In genomic region chr16:28821874-28822519, GRCh38 we compare ENCODE assay signal across 8 cellular contexts. TPM values are rescaled to one million over a fixed set of nuclear protein-coding genes. Genes with fewer than 3 reads are reported as not detected.
DNase-seq lines count a peak whose midpoint lies in the region; ATAC-seq and TF ChIP-seq lines count a peak whose summit lies in the region.

No MANE protein-coding gene starts in this region.

- peaks cover 71% of the 10 kb centered on the region for H3K79me2 ChIP-seq in GM23248 (ENCODE audit: insufficient read depth)

- TF ChIP-seq POLR2A in esophagus squamous epithelium (IDR thresholded peaks at IDR 0.05) = no peak

- peak overlapping the region; percentile 92 for H2AFZ ChIP-seq in GM23248

- H3K27me3 ChIP-seq in GM23248 (replicated peaks; ENCODE audit: insufficient read depth) (no peaks in the 10 kb centered on the region), esophagus squamous epithelium (no peaks in the 10 kb centered on the region), rectal smooth muscle tissue (ENCODE audit: control insufficient read depth, insufficient read depth, low read length) (no peaks in the 10 kb centered on the region)

- H3K27ac ChIP-seq in GM23248 (peak overlapping the region; percentile 89), esophagus squamous epithelium (peak overlapping the region; percentile 99 to 100 (median 100)), rectal smooth muscle tissue (ENCODE audit: low read depth, low read length) (peak overlapping the region; percentile 94)

- DNase-seq in GM23248 (peak; percentile 31), RPMI8226 (peak; percentile 20), esophagus squamous epithelium (lab: John Stamatoyannopoulos, UW) (no peak), cortex of kidney (lab: John Stamatoyannopoulos, UW) (no peak), GM13977 (ENCODE audit: low spot score) (no peak)

- TF ChIP-seq CTCF in esophagus squamous epithelium (IDR thresholded peaks at IDR 0.05) = no peak
- no peak for TF ChIP-seq CTCF in GM13977 (IDR thresholded peaks at IDR 0.05; ENCODE audit: extremely low read depth, insufficient read depth, missing control alignments)

- H4K20me1 ChIP-seq in GM23248 (ENCODE audit: insufficient read depth) = peaks cover 6% of the 10 kb centered on the region; the same call in 1 of the 2 replicates

- WGBS in GM23248 (ENCODE audit: low coverage in 1 of 2, low lambda C conversion rate in 2 of 2, missing lambda C conversion rate in 2 of 2), 2 experiments = 22 to 24% methylated on average over 13 of the region's 13 CpGs
- 25 to 28% methylated on average over 12 to 13 of the region's 13 CpGs for WGBS in esophagus squamous epithelium, 2 donors

- peaks cover 15% of the 10 kb centered on the region for H3K36me3 ChIP-seq in GM23248 (ENCODE audit: low read depth)
- H3K36me3 ChIP-seq in esophagus squamous epithelium = peaks cover 5 to 20% (median 17%) of the 10 kb centered on the region in 3 donors
- peaks cover 15% of the 10 kb centered on the region for H3K36me3 ChIP-seq in rectal smooth muscle tissue (ENCODE audit: control insufficient read depth, insufficient read depth, low read length)

- H3F3A ChIP-seq in GM23248 (ENCODE audit: insufficient read depth) = no peaks in the 10 kb centered on the region

- H3K9me2 ChIP-seq in GM23248 (ENCODE audit: insufficient read depth) = no peaks in the 10 kb centered on the region

- H3K4me2 ChIP-seq in GM23248 (ENCODE audit: unreplicated experiment) = peak overlapping the region; percentile 82

- H3K4me3 ChIP-seq in GM23248 (peak overlapping the region; percentile 91), esophagus squamous epithelium (peak overlapping the region; percentile 92 to 100 (median 98)), rectal smooth muscle tissue (ENCODE audit: low read length) (peak overlapping the region; percentile 99)

- no peak for ATAC-seq in HG03354 (IDR thresholded peaks at IDR 0.05; ENCODE audit: poor library complexity, severe bottlenecking, unreplicated experiment)
- no peak for ATAC-seq in GM18909 (IDR thresholded peaks at IDR 0.05; ENCODE audit: poor library complexity, unreplicated experiment)

- H3K4me1 ChIP-seq in GM23248 (ENCODE audit: insufficient read depth) (peaks cover 26% of the 10 kb centered on the region), esophagus squamous epithelium (peaks cover 9 to 30% (median 21%) of the 10 kb centered on the region in 3 donors), rectal smooth muscle tissue (ENCODE audit: control insufficient read depth, insufficient read depth, low read length) (peaks cover 12% of the 10 kb centered on the region)

- in situ Hi-C loops in GM23248 (cut with MboI) = no loop called here
- in situ Hi-C loops in GM13977 (cut with MboI; ENCODE audit: low pct_unique_long_range_greater_than_20kb, low sequenced_read_pairs, unreplicated experiment) = no loop called here

- intact Hi-C loops in esophagus squamous epithelium (cut with DNase I) = no loop called here

- H3K9me3 ChIP-seq in GM23248 (ENCODE audit: low read depth) (no peaks in the 10 kb centered on the region), esophagus squamous epithelium (no peaks in the 10 kb centered on the region)

- H3K9ac ChIP-seq in GM23248 (peak overlapping the region; percentile 94), rectal smooth muscle tissue (ENCODE audit: low read length) (peak overlapping the region; percentile 53)

RNA-seq across cellular contexts. Expression of gene ATXN2L, which starts 0.8 kb away (rescaled TPM):
- total RNA-seq in GM23248 (2014; rRNA removed; shearing (Covaris generic)) = 37.2 and 43.1 TPM in 2 replicates
- 50.7 and 53.1 TPM in 2 replicates for polyA plus RNA-seq in GM23248 (2016; fragmentation: Nextera tagmentation; extraction: Ambion mirVana)
- total RNA-seq in esophagus squamous epithelium = 10 to 100 TPM; 42.1 to 72.7 (median 67.1) TPM

RNA-seq across cellular contexts. Expression of gene TUFM, which starts 24.2 kb away (rescaled TPM):
- total RNA-seq in GM23248 (2014; rRNA removed; shearing (Covaris generic)) = 95.2 and 107 TPM in 2 replicates
- polyA plus RNA-seq in GM23248 (2016; fragmentation: Nextera tagmentation; extraction: Ambion mirVana) = 141 and 148 TPM in 2 replicates
- 100 to 1,000 TPM; 105 to 143 (median 121) TPM for total RNA-seq in esophagus squamous epithelium

RNA-seq across cellular contexts. Expression of gene SH2B1, which starts 41.6 kb away (rescaled TPM):
- total RNA-seq in GM23248 (2014; rRNA removed; shearing (Covaris generic)) = 16.8 and 21.8 TPM in 2 replicates
- 8.4 and 8.8 TPM in 2 replicates for polyA plus RNA-seq in GM23248 (2016; fragmentation: Nextera tagmentation; extraction: Ambion mirVana)
- total RNA-seq in esophagus squamous epithelium = 10 to 100 TPM; 11.0 to 28.2 (median 18.8) TPM

RNA-seq across cellular contexts. Expression of gene ATP2A1, which starts 56.3 kb away (rescaled TPM):
- total RNA-seq in GM23248 (2014; rRNA removed; shearing (Covaris generic)) = 0.11 TPM in 1 of 2 replicates, not detected in the other
- 0.09 and 0.10 TPM in 2 replicates for polyA plus RNA-seq in GM23248 (2016; fragmentation: Nextera tagmentation; extraction: Ambion mirVana)
- total RNA-seq in esophagus squamous epithelium = under 1 TPM in 2 of 4 donors, not detected in 2; 0.19 to 0.26 TPM

Comparison
In these comparisons a context has a peak if more than half of its experiments do, and no peak if none do; other contexts are left out.
1. DNase-seq: peak in GM23248 (single experiment) and RPMI8226 (single experiment); none in esophagus squamous epithelium (single experiment), cortex of kidney (single experiment) and GM13977 (single experiment).
2. Peak in every context shown above with its lines, with median percentiles within 50 percentile points of each other: H3K27ac ChIP-seq and H3K4me3 ChIP-seq.